In the genomic region with DNA sequence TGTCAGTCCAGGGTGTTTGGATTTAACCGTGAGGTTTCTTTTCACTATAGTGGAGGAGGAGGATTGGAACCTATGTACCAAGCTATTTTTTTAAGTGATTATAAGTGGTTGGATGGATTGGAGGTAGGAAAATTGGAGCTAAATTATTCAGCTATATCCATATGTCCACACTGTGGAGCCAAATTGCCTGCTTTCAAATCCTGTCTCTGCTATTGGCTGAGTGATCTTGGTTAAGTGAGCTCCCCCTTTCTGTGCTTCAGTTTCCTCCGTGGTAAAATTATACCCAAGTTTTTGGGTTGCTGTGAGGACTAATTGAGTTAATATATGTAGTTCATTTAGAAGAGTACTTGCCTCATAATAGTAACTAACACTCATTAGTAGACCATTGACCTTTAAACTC, we compare ENCODE assay signal across 1 cellular context.
TF ChIP-seq lines count a peak whose summit lies in the region.

No MANE protein-coding gene starts in this region.

TF ChIP-seq in GM23338, 12 proteins besides CTCF, POLR2A, EP300 and RAD21 (continued from another document):
- TF ChIP-seq, protein P1, sequence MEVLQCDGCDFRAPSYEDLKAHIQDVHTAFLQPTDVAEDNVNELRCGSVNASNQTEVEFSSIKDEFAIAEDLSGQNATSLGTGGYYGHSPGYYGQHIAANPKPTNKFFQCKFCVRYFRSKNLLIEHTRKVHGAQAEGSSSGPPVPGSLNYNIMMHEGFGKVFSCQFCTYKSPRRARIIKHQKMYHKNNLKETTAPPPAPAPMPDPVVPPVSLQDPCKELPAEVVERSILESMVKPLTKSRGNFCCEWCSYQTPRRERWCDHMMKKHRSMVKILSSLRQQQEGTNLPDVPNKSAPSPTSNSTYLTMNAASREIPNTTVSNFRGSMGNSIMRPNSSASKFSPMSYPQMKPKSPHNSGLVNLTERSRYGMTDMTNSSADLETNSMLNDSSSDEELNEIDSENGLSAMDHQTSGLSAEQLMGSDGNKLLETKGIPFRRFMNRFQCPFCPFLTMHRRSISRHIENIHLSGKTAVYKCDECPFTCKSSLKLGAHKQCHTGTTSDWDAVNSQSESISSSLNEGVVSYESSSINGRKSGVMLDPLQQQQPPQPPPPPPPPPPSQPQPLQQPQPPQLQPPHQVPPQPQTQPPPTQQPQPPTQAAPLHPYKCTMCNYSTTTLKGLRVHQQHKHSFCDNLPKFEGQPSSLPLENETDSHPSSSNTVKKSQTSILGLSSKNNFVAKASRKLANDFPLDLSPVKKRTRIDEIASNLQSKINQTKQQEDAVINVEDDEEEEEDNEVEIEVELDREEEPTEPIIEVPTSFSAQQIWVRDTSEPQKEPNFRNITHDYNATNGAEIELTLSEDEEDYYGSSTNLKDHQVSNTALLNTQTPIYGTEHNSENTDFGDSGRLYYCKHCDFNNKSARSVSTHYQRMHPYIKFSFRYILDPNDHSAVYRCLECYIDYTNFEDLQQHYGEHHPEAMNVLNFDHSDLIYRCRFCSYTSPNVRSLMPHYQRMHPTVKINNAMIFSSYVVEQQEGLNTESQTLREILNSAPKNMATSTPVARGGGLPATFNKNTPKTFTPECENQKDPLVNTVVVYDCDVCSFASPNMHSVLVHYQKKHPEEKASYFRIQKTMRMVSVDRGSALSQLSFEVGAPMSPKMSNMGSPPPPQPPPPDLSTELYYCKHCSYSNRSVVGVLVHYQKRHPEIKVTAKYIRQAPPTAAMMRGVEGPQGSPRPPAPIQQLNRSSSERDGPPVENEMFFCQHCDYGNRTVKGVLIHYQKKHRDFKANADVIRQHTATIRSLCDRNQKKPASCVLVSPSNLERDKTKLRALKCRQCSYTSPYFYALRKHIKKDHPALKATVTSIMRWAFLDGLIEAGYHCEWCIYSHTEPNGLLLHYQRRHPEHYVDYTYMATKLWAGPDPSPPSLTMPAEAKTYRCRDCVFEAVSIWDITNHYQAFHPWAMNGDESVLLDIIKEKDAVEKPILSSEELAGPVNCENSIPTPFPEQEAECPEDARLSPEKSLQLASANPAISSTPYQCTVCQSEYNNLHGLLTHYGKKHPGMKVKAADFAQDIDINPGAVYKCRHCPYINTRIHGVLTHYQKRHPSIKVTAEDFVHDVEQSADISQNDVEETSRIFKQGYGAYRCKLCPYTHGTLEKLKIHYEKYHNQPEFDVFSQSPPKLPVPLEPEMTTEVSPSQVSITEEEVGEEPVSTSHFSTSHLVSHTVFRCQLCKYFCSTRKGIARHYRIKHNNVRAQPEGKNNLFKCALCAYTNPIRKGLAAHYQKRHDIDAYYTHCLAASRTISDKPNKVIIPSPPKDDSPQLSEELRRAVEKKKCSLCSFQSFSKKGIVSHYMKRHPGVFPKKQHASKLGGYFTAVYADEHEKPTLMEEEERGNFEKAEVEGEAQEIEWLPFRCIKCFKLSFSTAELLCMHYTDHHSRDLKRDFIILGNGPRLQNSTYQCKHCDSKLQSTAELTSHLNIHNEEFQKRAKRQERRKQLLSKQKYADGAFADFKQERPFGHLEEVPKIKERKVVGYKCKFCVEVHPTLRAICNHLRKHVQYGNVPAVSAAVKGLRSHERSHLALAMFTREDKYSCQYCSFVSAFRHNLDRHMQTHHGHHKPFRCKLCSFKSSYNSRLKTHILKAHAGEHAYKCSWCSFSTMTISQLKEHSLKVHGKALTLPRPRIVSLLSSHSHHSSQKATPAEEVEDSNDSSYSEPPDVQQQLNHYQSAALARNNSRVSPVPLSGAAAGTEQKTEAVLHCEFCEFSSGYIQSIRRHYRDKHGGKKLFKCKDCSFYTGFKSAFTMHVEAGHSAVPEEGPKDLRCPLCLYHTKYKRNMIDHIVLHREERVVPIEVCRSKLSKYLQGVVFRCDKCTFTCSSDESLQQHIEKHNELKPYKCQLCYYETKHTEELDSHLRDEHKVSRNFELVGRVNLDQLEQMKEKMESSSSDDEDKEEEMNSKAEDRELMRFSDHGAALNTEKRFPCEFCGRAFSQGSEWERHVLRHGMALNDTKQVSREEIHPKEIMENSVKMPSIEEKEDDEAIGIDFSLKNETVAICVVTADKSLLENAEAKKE (CRISPR knock-in tag; IDR thresholded peaks at IDR 0.05) = no peak
- no peak for TF ChIP-seq ZNF114 (CRISPR knock-in tag; IDR thresholded peaks at IDR 0.05)
- TF ChIP-seq NANOG (IDR thresholded peaks at IDR 0.05; ENCODE audit: borderline replicate concordance) = no peak
- TF ChIP-seq, protein P2, sequence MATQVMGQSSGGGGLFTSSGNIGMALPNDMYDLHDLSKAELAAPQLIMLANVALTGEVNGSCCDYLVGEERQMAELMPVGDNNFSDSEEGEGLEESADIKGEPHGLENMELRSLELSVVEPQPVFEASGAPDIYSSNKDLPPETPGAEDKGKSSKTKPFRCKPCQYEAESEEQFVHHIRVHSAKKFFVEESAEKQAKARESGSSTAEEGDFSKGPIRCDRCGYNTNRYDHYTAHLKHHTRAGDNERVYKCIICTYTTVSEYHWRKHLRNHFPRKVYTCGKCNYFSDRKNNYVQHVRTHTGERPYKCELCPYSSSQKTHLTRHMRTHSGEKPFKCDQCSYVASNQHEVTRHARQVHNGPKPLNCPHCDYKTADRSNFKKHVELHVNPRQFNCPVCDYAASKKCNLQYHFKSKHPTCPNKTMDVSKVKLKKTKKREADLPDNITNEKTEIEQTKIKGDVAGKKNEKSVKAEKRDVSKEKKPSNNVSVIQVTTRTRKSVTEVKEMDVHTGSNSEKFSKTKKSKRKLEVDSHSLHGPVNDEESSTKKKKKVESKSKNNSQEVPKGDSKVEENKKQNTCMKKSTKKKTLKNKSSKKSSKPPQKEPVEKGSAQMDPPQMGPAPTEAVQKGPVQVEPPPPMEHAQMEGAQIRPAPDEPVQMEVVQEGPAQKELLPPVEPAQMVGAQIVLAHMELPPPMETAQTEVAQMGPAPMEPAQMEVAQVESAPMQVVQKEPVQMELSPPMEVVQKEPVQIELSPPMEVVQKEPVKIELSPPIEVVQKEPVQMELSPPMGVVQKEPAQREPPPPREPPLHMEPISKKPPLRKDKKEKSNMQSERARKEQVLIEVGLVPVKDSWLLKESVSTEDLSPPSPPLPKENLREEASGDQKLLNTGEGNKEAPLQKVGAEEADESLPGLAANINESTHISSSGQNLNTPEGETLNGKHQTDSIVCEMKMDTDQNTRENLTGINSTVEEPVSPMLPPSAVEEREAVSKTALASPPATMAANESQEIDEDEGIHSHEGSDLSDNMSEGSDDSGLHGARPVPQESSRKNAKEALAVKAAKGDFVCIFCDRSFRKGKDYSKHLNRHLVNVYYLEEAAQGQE (IDR thresholded peaks at IDR 0.05; ENCODE audit: unreplicated experiment) = no peak
- TF ChIP-seq ZNF331 (CRISPR knock-in tag; IDR thresholded peaks at IDR 0.05; ENCODE audit: low read depth) = no peak
- no peak for TF ChIP-seq JUNB (IDR thresholded peaks at IDR 0.05; ENCODE audit: unreplicated experiment)
- TF ChIP-seq EZH2phosphoT487 (IDR thresholded peaks at IDR 0.05; ENCODE audit: unreplicated experiment) = no peak
